Comparison of ENCODE assay signal across 1 cellular context in the genomic region with DNA sequence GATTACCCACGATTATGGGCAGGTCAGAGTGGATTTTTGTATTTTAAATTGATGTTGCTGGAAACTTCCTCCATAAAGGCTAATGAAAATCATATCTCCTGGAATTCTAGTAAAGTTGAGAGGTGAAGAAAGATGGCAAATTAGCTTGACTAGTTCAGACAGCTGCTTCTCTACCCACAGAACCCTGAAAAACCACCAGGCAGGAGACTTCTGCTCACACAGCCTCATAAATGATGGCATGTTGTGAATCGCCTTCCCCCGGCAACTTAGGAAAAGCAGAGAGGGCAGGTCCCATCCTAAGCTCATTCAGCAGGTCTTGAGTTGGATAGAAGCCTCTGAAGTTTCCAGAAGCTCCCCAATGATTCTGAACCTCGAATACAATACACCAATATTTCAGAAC.
TF ChIP-seq lines count a peak whose summit lies in the region.

No MANE protein-coding gene starts in this region.

TF ChIP-seq in GM23338, 12 proteins besides CTCF, POLR2A, EP300 and RAD21 (continued from another document):
- TF ChIP-seq ZNF462 (CRISPR knock-in tag; IDR thresholded peaks at IDR 0.05) (no peak), EZH2 (IDR thresholded peaks at IDR 0.05; ENCODE audit: low read depth, unreplicated experiment) (no peak), CREB1 (CRISPR knock-in tag; IDR thresholded peaks at IDR 0.05; ENCODE audit: low read depth) (no peak), POLR2AphosphoS5 (IDR thresholded peaks at IDR 0.05; ENCODE audit: low read depth) (no peak), NANOG (IDR thresholded peaks at IDR 0.05; ENCODE audit: borderline replicate concordance) (no peak), ETS1 (IDR thresholded peaks at IDR 0.05) (no peak), STAT1 (IDR thresholded peaks at IDR 0.05; ENCODE audit: unreplicated experiment) (no peak)
TF ChIP-seq in GM23338: peak in this region for 0.
